In genomic region chr20:2327620-2328555, GRCh38 we compare ENCODE assay signal across 1 cellular context.
TF ChIP-seq lines count a peak whose summit lies in the region.

No MANE protein-coding gene starts in this region.

TF ChIP-seq in IMR-90, 13 proteins besides CTCF, POLR2A, EP300 and RAD21 (continued from another document):
- TF ChIP-seq RCOR1 (IDR thresholded peaks at IDR 0.05; ENCODE audit: insufficient replicate concordance, low read length) (no peak), MAFK (IDR thresholded peaks at IDR 0.05; ENCODE audit: low read depth, low read length) (no peak)
